13 cellular contexts compared by ENCODE assay signal in genomic region chr3:152760024-152760563, GRCh38.
DNase-seq lines count a peak whose midpoint lies in the region; ATAC-seq, FAIRE-seq and TF ChIP-seq lines count a peak whose summit lies in the region.
"Had no signal": no experiment of that assay in that cellular context is flagged by ENCODE, and none has a peak within 500 bp of the region (broad histone marks: within the 10 kb centered on the region; RNA-seq: fewer than 3 reads in every experiment).

No MANE protein-coding gene starts in this region.

- H3K36me3 ChIP-seq in CD4-positive, alpha-beta memory T cell (ENCODE audit: insufficient read depth, low read length): no peaks in the 10 kb centered on the region
- H3K36me3 ChIP-seq in mucosa of descending colon (ENCODE audit: low read depth): no peaks in the 10 kb centered on the region
- H3K36me3 ChIP-seq: left ventricle myocardium inferior had no signal

- CTCF ChIA-PET in CD4-positive, alpha-beta memory T cell (lab: Charles Lee; ENCODE audit: partially characterized antibody): no interaction called here

- H3K27ac ChIP-seq in CD4-positive, alpha-beta memory T cell (ENCODE audit: low read depth, low read length): no peak overlapping the region
- H3K27ac ChIP-seq: left ventricle myocardium inferior had no signal

- H3K9me3 Mint-ChIP-seq in CD4-positive, alpha-beta memory T cell: peaks cover 0 to 10% (median 5%) of the 10 kb centered on the region in 8 donors
- peaks cover 12% of the 10 kb centered on the region for H3K9me3 Mint-ChIP-seq in nephron progenitor cell

- ATAC-seq in HG02840 (IDR thresholded peaks at IDR 0.05; ENCODE audit: low FRiP score, unreplicated experiment) (peak; percentile 75), HG03432 (IDR thresholded peaks at IDR 0.05; ENCODE audit: unreplicated experiment) (peak; percentile 85), mucosa of descending colon (no peak)

- intact Hi-C loops in CD4-positive, alpha-beta memory T cell (cut with micrococcal nuclease): no loop called here
- intact Hi-C loops in mucosa of descending colon (cut with DNase I, micrococcal nuclease): no loop called here

- H3K27ac Mint-ChIP-seq in CD4-positive, alpha-beta memory T cell: no peak overlapping the region
- no peak overlapping the region for H3K27ac Mint-ChIP-seq in nephron progenitor cell
- H3K27ac Mint-ChIP-seq: activated naive CD4-positive, alpha-beta T cell treated with anti-CD3 and anti-CD28 coated beads for 36 hours; naive B cell had no signal

- DNase-seq in GM18507 (ENCODE audit: extremely low spot score, insufficient read length, low read depth): no peak
- DNase-seq in GM20000 (ENCODE audit: low spot score): peak; percentile 7
- DNase-seq in CD4-positive, alpha-beta memory T cell: no peak
- DNase-seq in nephron progenitor cell: no peak
- no peak for DNase-seq in stimulated activated naive CD4-positive, alpha-beta T cell (lab: John Stamatoyannopoulos, UW)
- no peak for DNase-seq in mucosa of descending colon
- DNase-seq: activated naive CD4-positive, alpha-beta T cell treated with anti-CD3 and anti-CD28 coated beads for 36 hours; GF-D8; left ventricle myocardium inferior; naive B cell; NCI-H2171 treated with DMSO at 0.1 percent for 48 hours had no signal

- peaks cover 0 to 3% of the 10 kb centered on the region in 2 donors for H3K27me3 Mint-ChIP-seq in CD4-positive, alpha-beta memory T cell
- H3K27me3 Mint-ChIP-seq in nephron progenitor cell (ENCODE audit: low read depth, poor library complexity): no peaks in the 10 kb centered on the region

- H3K36me3 Mint-ChIP-seq in CD4-positive, alpha-beta memory T cell: no peaks in the 10 kb centered on the region
- no peaks in the 10 kb centered on the region for H3K36me3 Mint-ChIP-seq in nephron progenitor cell (ENCODE audit: low read depth)

- no peak overlapping the region for H3K4me3 ChIP-seq in CD4-positive, alpha-beta memory T cell (ENCODE audit: low read length in 2 of 2)
- H3K4me3 ChIP-seq in mucosa of descending colon: no peak overlapping the region
- H3K4me3 ChIP-seq: left ventricle myocardium inferior had no signal

- TF ChIP-seq CTCF in GM20000 (IDR thresholded peaks at IDR 0.05; ENCODE audit: extremely low read depth, missing control alignments): no peak
- TF ChIP-seq CTCF in nephron progenitor cell (IDR thresholded peaks at IDR 0.05): no peak
- no peak for TF ChIP-seq CTCF in mucosa of descending colon (IDR thresholded peaks at IDR 0.05)

- H3K4me1 ChIP-seq in CD4-positive, alpha-beta memory T cell (ENCODE audit: insufficient read depth, low read length): no peaks in the 10 kb centered on the region
- no peaks in the 10 kb centered on the region for H3K4me1 ChIP-seq in mucosa of descending colon (ENCODE audit: low read depth)

- no peaks in the 10 kb centered on the region for H3K9me3 ChIP-seq in CD4-positive, alpha-beta memory T cell (ENCODE audit: control insufficient read depth in 1 of 2, low read length in 2 of 2)
- H3K9me3 ChIP-seq in mucosa of descending colon: peaks cover 7% of the 10 kb centered on the region

- H3K4me3 Mint-ChIP-seq in CD4-positive, alpha-beta memory T cell: no peak overlapping the region
- no peak overlapping the region for H3K4me3 Mint-ChIP-seq in nephron progenitor cell
- H3K4me3 Mint-ChIP-seq: activated naive CD4-positive, alpha-beta T cell treated with anti-CD3 and anti-CD28 coated beads for 36 hours; naive B cell had no signal

- no peaks in the 10 kb centered on the region for H3K27me3 ChIP-seq in CD4-positive, alpha-beta memory T cell (ENCODE audit: insufficient read depth, low read length)

- POLR2A ChIA-PET in CD4-positive, alpha-beta memory T cell (lab: Charles Lee; ENCODE audit: partially characterized antibody): no interaction called here

- peak; percentile 78 for FAIRE-seq in GM18507 (lab: Jason Lieb, UNC)

- H3K4me1 Mint-ChIP-seq in CD4-positive, alpha-beta memory T cell: no peaks in the 10 kb centered on the region
- H3K4me1 Mint-ChIP-seq in nephron progenitor cell: no peaks in the 10 kb centered on the region
- H3K4me1 Mint-ChIP-seq: naive B cell had no signal
